ENCODE assay signal across 9 cellular contexts in the genomic region with DNA sequence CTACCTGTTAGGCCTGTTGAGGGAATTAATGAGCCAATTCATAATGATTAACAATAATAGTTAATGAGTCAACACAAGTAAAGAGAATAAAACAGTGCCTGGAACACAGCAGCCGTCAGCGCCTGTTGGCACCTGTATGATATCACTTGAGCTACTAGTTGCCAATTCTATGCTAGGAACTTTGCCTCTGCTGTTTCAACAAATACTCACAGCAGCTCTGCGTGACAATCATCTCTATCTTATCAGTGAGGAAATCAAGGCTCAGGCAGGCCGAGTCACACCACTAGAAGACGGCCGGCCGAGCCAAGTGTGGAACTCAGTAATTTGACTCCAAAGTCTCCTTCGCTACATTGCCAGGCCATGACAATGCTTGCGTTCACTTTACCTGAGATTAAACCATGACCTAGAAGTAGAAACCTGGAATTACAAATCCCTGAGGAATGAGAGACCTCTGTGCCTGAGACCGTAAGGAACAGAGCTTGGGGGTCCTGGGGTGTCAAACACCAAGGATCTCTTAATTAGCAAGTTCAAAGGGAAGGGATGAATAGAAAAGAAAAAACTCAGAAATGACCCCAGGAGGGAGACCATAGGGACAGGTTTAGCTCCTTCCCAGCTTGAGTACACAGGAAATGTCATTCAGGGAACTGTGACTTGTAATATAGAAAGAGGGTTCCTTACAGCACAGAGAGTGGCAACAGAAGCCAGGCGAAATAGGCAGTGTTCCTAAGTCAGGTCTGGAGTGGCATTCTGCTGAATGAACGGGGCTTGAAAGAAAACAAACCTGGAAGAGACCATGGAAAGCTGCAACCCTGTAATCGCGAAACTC.
DNase-seq lines count a peak whose midpoint lies in the region; TF ChIP-seq lines count a peak whose summit lies in the region.
"Had no signal": no experiment of that assay in that cellular context is flagged by ENCODE, and none has a peak within 500 bp of the region (broad histone marks: within the 10 kb centered on the region; RNA-seq: fewer than 3 reads in every experiment).

No MANE protein-coding gene starts in this region.

- peak overlapping the region; percentile 76 for H3K27ac Mint-ChIP-seq in nephron progenitor cell

- peaks cover 46% of the 10 kb centered on the region for H3K36me3 Mint-ChIP-seq in nephron progenitor cell (ENCODE audit: low read depth)

- H3K4me3 ChIP-seq in esophagus (ENCODE audit: low read depth in 1 of 2, low read length in 2 of 2): no peak overlapping the region

- peaks cover 3% of the 10 kb centered on the region for H3K9me3 Mint-ChIP-seq in nephron progenitor cell

- no peaks in the 10 kb centered on the region for H3K27me3 Mint-ChIP-seq in nephron progenitor cell (ENCODE audit: low read depth, poor library complexity)

- WGBS in esophagus, 2 donors: 60 to 65% methylated on average over 14 of the region's 14 CpGs

- H3K4me3 Mint-ChIP-seq in nephron progenitor cell: no peak overlapping the region

- H3K4me1 Mint-ChIP-seq in nephron progenitor cell: peaks cover 18% of the 10 kb centered on the region

- H3K36me3 ChIP-seq in esophagus (ENCODE audit: control insufficient read depth in 2 of 2, insufficient read depth in 2 of 2, low read length in 1 of 2): no peaks in the 10 kb centered on the region

- no peaks in the 10 kb centered on the region for H3K27me3 ChIP-seq in esophagus (ENCODE audit: control insufficient read depth in 1 of 2, insufficient read depth in 2 of 2, low read length in 2 of 2)

- H3K4me1 ChIP-seq in esophagus (ENCODE audit: control insufficient read depth in 2 of 2, insufficient read depth in 2 of 2, low read length in 1 of 2): peaks cover 0 to 4% of the 10 kb centered on the region in 2 donors

- H3K9me3 ChIP-seq in esophagus (ENCODE audit: control insufficient read depth in 2 of 2, insufficient read depth in 1 of 2, low read depth in 1 of 2, low read length in 1 of 2): no peaks in the 10 kb centered on the region

- TF ChIP-seq CTCF in nephron progenitor cell (IDR thresholded peaks at IDR 0.05): no peak

- H3K27ac ChIP-seq in esophagus (ENCODE audit: low read depth in 2 of 2, low read length in 1 of 2): peak overlapping the region; percentile 71 to 89

- peak; percentile 80 for DNase-seq in ELF-1 (ENCODE audit: low read depth, low spot score)
- DNase-seq in NCI-H510A treated with DMSO at 0.1 percent for 48 hours (lab: John Stamatoyannopoulos, UW): peak; percentile 86
- DNase-seq in nephron progenitor cell: peak; percentile 13
- no peak for DNase-seq in stimulated activated CD4-positive, alpha-beta T cell treated with anti-CD3 and anti-CD28 coated beads, Interleukin-1b, Interleukin-23, amount 100 ng/mL, for 48 hours
- no peak for DNase-seq in NCI-H524 treated with DMSO at 0.1 percent for 48 hours (lab: John Stamatoyannopoulos, UW)
- DNase-seq in HuH-7.5 (ENCODE audit: low spot score): no peak
- DNase-seq in GOT3 (lab: John Stamatoyannopoulos, UW): no peak
- DNase-seq: retina had no signal

Comparison
In these comparisons a context has a peak if more than half of its experiments do, and no peak if none do; other contexts are left out.
1. DNase-seq: peak in ELF-1 (single experiment), NCI-H510A treated with DMSO at 0.1 percent for 48 hours (single experiment) and nephron progenitor cell (single experiment); none in stimulated activated CD4-positive, alpha-beta T cell treated with anti-CD3 and anti-CD28 coated beads, Interleukin-1b, Interleukin-23, amount 100 ng/mL, for 48 hours (single experiment), NCI-H524 treated with DMSO at 0.1 percent for 48 hours (single experiment), HuH-7.5 (single experiment) and GOT3 (single experiment).